16 cellular contexts compared by ENCODE assay signal in genomic region chr22:30313527-30314385, GRCh38. TPM values are rescaled to one million over a fixed set of nuclear protein-coding genes. Genes with fewer than 3 reads are reported as not detected.
A peak's percentile ranks its signal among the peaks of the same experiment; 100 is the strongest.
DNase-seq lines count a peak whose midpoint lies in the region; ATAC-seq and TF ChIP-seq lines count a peak whose summit lies in the region.
"Had no signal": no experiment of that assay in that cellular context is flagged by ENCODE, and none has a peak within 500 bp of the region (broad histone marks: within the 10 kb centered on the region; RNA-seq: fewer than 3 reads in every experiment).

No MANE protein-coding gene starts in this region.

- peak overlapping the region; percentile 41 to 93 (median 46) for H3K27ac Mint-ChIP-seq in IgD-negative memory B cell
- peak overlapping the region; percentile 74 to 83 for H3K27ac Mint-ChIP-seq in natural killer cell treated with Interleukin-12 subunit alpha and Interleukin-12 subunit beta and Interleukin-15 and Interleukin-18, amount 100 ng/mL, for 72 hours

- H3K27me3 Mint-ChIP-seq in IgD-negative memory B cell, result no peaks in the 10 kb centered on the region
- no peaks in the 10 kb centered on the region for H3K27me3 Mint-ChIP-seq in natural killer cell treated with Interleukin-12 subunit alpha and Interleukin-12 subunit beta and Interleukin-15 and Interleukin-18, amount 100 ng/mL, for 72 hours

- peaks cover 63 to 84% (median 77%) of the 10 kb centered on the region in 10 experiments for H3K4me1 ChIP-seq in BLaER1 treated with 17β-estradiol and CSF1 and Interleukin-3, amounts not matched to agents 10 nM and 100 nM
- H3K4me1 ChIP-seq in ascending aorta (peaks cover 22 to 77% of the 10 kb centered on the region in 2 donors), OCI-LY7 (ENCODE audit: insufficient read depth, low read length, poor library complexity, severe bottlenecking) (peaks cover 31% of the 10 kb centered on the region)

- TF ChIP-seq CTCF in ascending aorta (IDR thresholded peaks at IDR 0.05), result no peak
- no peak for TF ChIP-seq CTCF in OCI-LY7 (conservative IDR thresholded peaks at IDR 0.05; ENCODE audit: low read length)

- H2AFZ ChIP-seq in OCI-LY7 (ENCODE audit: low read length), result no peak overlapping the region

- H3K4me1 Mint-ChIP-seq in IgD-negative memory B cell, result peaks cover 60 to 77% (median 74%) of the 10 kb centered on the region in 3 donors
- H3K4me1 Mint-ChIP-seq in natural killer cell treated with Interleukin-12 subunit alpha and Interleukin-12 subunit beta and Interleukin-15 and Interleukin-18, amount 100 ng/mL, for 72 hours (ENCODE audit: low read depth in 2 of 2), result peaks cover 73 to 77% of the 10 kb centered on the region in 2 donors

- POLR2A ChIA-PET in OCI-LY7 (lab: Charles Lee), result interaction anchor here (0.9 to 1.2 kb wide), 3 partner anchors 9 to 111 kb away, joined by 3 to 7 read pairs (median 4); no protein-coding TSS in a partner anchor

- H3K9me2 ChIP-seq in OCI-LY7 (ENCODE audit: insufficient read depth, low read length), result no peaks in the 10 kb centered on the region

- CTCF ChIA-PET in OCI-LY7 (lab: Charles Lee; ENCODE audit: unreplicated experiment), result no interaction called here

- in situ Hi-C loops in KBM-7 (cut with MboI; ENCODE audit: low pct_unique_long_range_greater_than_20kb, low sequenced_read_pairs), result no loop called here

- no peak overlapping the region for H3K9ac ChIP-seq in BLaER1 treated with 17β-estradiol and CSF1 and Interleukin-3, amounts not matched to agents 10 nM and 100 nM

- intact Hi-C loops in ascending aorta (cut with DNase I) (loop anchor here (5.0 kb wide), 1 partner anchor 109 kb away; no protein-coding TSS in a partner anchor), OCI-LY7 (cut with micrococcal nuclease; ENCODE audit: unreplicated experiment) (no loop called here)

- BruUV-seq in OCI-LY7 (replicated peaks; lab: Mats Ljungman, UMichigan), result no TSS peak

- peaks cover 3% of the 10 kb centered on the region for H3K36me3 Mint-ChIP-seq in IgD-negative memory B cell
- no peaks in the 10 kb centered on the region for H3K36me3 Mint-ChIP-seq in natural killer cell treated with Interleukin-12 subunit alpha and Interleukin-12 subunit beta and Interleukin-15 and Interleukin-18, amount 100 ng/mL, for 72 hours
- H3K36me3 Mint-ChIP-seq: WTC11 had no signal

- H3K9me3 ChIP-seq in BLaER1 treated with 17β-estradiol and CSF1 and Interleukin-3, amounts not matched to agents 10 nM and 100 nM (replicated peaks in 1 of 11), result no peaks in the 10 kb centered on the region
- H3K9me3 ChIP-seq in ascending aorta, result no peaks in the 10 kb centered on the region
- H3K9me3 ChIP-seq in OCI-LY7 (ENCODE audit: low read length), result no peaks in the 10 kb centered on the region
- H3K9me3 ChIP-seq: uterus had no signal

- H3K36me3 ChIP-seq in BLaER1 treated with 17β-estradiol and CSF1 and Interleukin-3, amounts not matched to agents 10 nM and 100 nM, result peaks cover 0 to 22% (median 9%) of the 10 kb centered on the region in 11 experiments; a peak in 11 of 22 replicates
- H3K36me3 ChIP-seq in ascending aorta, result peaks cover 0 to 13% of the 10 kb centered on the region in 2 donors
- no peaks in the 10 kb centered on the region for H3K36me3 ChIP-seq in OCI-LY7 (ENCODE audit: insufficient read depth, low read length)
- H3K36me3 ChIP-seq: uterus had no signal

- H3K4me3 Mint-ChIP-seq in IgD-negative memory B cell, result peak overlapping the region in 2 of 4 donors; percentile 13 to 30
- H3K4me3 Mint-ChIP-seq in natural killer cell treated with Interleukin-12 subunit alpha and Interleukin-12 subunit beta and Interleukin-15 and Interleukin-18, amount 100 ng/mL, for 72 hours, result peak overlapping the region; percentile 59
- H3K4me3 Mint-ChIP-seq: WTC11 had no signal

- peaks cover 0 to 87% (median 6%) of the 10 kb centered on the region in 11 experiments; a peak in 7 of 22 replicates for H4K20me1 ChIP-seq in BLaER1 treated with 17β-estradiol and CSF1 and Interleukin-3, amounts not matched to agents 10 nM and 100 nM
- no peaks in the 10 kb centered on the region for H4K20me1 ChIP-seq in OCI-LY7 (ENCODE audit: insufficient read depth, low read length)

- H3K27me3 ChIP-seq in BLaER1 treated with 17β-estradiol and CSF1 and Interleukin-3, amounts not matched to agents 10 nM and 100 nM, result no peaks in the 10 kb centered on the region
- H3K27me3 ChIP-seq in ascending aorta, result no peaks in the 10 kb centered on the region
- H3K27me3 ChIP-seq: uterus had no signal

- DNase-seq in ascending aorta (ENCODE audit: low spot score in 2 of 2) (no peak), globus pallidus (ENCODE audit: low spot score) (no peak), OCI-LY7 (ENCODE audit: low spot score) (no peak), KBM-7 (no peak)
- no peak for DNase-seq in natural killer cell treated with Interleukin-12 subunit alpha and Interleukin-12 subunit beta and Interleukin-15 and Interleukin-18, amount 100 ng/mL, for 72 hours (ENCODE audit: low spot score)
- DNase-seq: C1 segment of cervical spinal cord, uterus had no signal

- no peaks in the 10 kb centered on the region for H3K79me2 ChIP-seq in OCI-LY7 (ENCODE audit: insufficient read depth, low read depth, low read length)

- H3K9me3 Mint-ChIP-seq in IgD-negative memory B cell, result no peaks in the 10 kb centered on the region
- H3K9me3 Mint-ChIP-seq in natural killer cell treated with Interleukin-12 subunit alpha and Interleukin-12 subunit beta and Interleukin-15 and Interleukin-18, amount 100 ng/mL, for 72 hours, result no peaks in the 10 kb centered on the region
- H3K9me3 Mint-ChIP-seq: WTC11 had no signal

- ATAC-seq in natural killer cell treated with Interleukin-12 subunit alpha and Interleukin-12 subunit beta and Interleukin-15 and Interleukin-18, amount 100 ng/mL, for 72 hours, result no peak
- ATAC-seq in HG03521 (IDR thresholded peaks at IDR 0.05; ENCODE audit: unreplicated experiment), result no peak
- ATAC-seq: K562, WTC11 had no signal

- peak overlapping the region in 6 of 11 experiments; percentile 42 to 94 (median 68); a peak in 8 of 22 replicates for H3K4me2 ChIP-seq in BLaER1 treated with 17β-estradiol and CSF1 and Interleukin-3, amounts not matched to agents 10 nM and 100 nM
- H3K4me2 ChIP-seq in OCI-LY7 (ENCODE audit: low read length), result no peak overlapping the region

- peak overlapping the region in 1 of 11 experiments; percentile 31; a peak in 1 of 22 replicates for H3K27ac ChIP-seq in BLaER1 treated with 17β-estradiol and CSF1 and Interleukin-3, amounts not matched to agents 10 nM and 100 nM
- peak overlapping the region; percentile 58 to 87 for H3K27ac ChIP-seq in ascending aorta
- no peak overlapping the region for H3K27ac ChIP-seq in OCI-LY7 (ENCODE audit: low read depth, low read length, poor library complexity, severe bottlenecking)

- H3K4me3 ChIP-seq in BLaER1 treated with 17β-estradiol and CSF1 and Interleukin-3, amounts not matched to agents 10 nM and 100 nM, result no peak overlapping the region
- H3K4me3 ChIP-seq in ascending aorta (no peak overlapping the region), OCI-LY7 (ENCODE audit: low read depth, low read length, poor library complexity, severe bottlenecking) (no peak overlapping the region)
- H3K4me3 ChIP-seq: K562, uterus had no signal

RNA-seq across cellular contexts. Expression of gene TBC1D10A, which starts 13.0 kb away (rescaled TPM):
- polyA plus RNA-seq in IgD-negative memory B cell, result 44.0 TPM
- 107 TPM for total RNA-seq in ascending aorta
- 10 to 100 TPM; 13.9 to 28.3 TPM for total RNA-seq in natural killer cell treated with Interleukin-12 subunit alpha and Interleukin-12 subunit beta and Interleukin-15 and Interleukin-18, amount 100 ng/mL, for 72 hours
- 15.1 and 15.9 TPM in 2 replicates for total RNA-seq in OCI-LY7 (2014; rRNA removed; shearing (Covaris generic))
- total RNA-seq in OCI-LY7 (2022), result 16.2 and 22.5 TPM in 2 replicates

RNA-seq across cellular contexts. Expression of gene CASTOR1, which starts 24.5 kb away (rescaled TPM):
- 15.7 TPM for polyA plus RNA-seq in IgD-negative memory B cell
- total RNA-seq in ascending aorta (55.9 TPM), OCI-LY7 (2022) (4.3 and 4.5 TPM in 2 replicates)
- 1 to 10 TPM; 4.0 to 4.4 TPM for total RNA-seq in natural killer cell treated with Interleukin-12 subunit alpha and Interleukin-12 subunit beta and Interleukin-15 and Interleukin-18, amount 100 ng/mL, for 72 hours
- total RNA-seq in OCI-LY7 (2014; rRNA removed; shearing (Covaris generic)), result 3.5 and 9.1 TPM in 2 replicates

RNA-seq across cellular contexts. Expression of gene SF3A1, which starts 42.9 kb away (rescaled TPM):
- 120 TPM for polyA plus RNA-seq in IgD-negative memory B cell
- total RNA-seq in ascending aorta (92.9 TPM), OCI-LY7 (2022) (199 and 200 TPM in 2 replicates)
- total RNA-seq in natural killer cell treated with Interleukin-12 subunit alpha and Interleukin-12 subunit beta and Interleukin-15 and Interleukin-18, amount 100 ng/mL, for 72 hours, result 100 to 1,000 TPM; 225 to 301 TPM
- total RNA-seq in OCI-LY7 (2014; rRNA removed; shearing (Covaris generic)), result 44.9 and 71.8 TPM in 2 replicates

RNA-seq across cellular contexts. Expression of gene CCDC157, which starts 43.1 kb away (rescaled TPM):
- 1.6 TPM for polyA plus RNA-seq in IgD-negative memory B cell
- 7.0 TPM for total RNA-seq in ascending aorta
- 1 to 10 TPM; 3.3 to 6.8 TPM for total RNA-seq in natural killer cell treated with Interleukin-12 subunit alpha and Interleukin-12 subunit beta and Interleukin-15 and Interleukin-18, amount 100 ng/mL, for 72 hours
- total RNA-seq in OCI-LY7 (2014; rRNA removed; shearing (Covaris generic)), result 3.4 and 4.7 TPM in 2 replicates
- 3.1 and 3.3 TPM in 2 replicates for total RNA-seq in OCI-LY7 (2022)

RNA-seq across cellular contexts. Expression of gene OSM, which starts 47.1 kb away (rescaled TPM):
- 0.79 TPM for polyA plus RNA-seq in IgD-negative memory B cell
- total RNA-seq in ascending aorta (not detected), OCI-LY7 (2022) (0.79 and 0.91 TPM in 2 replicates)
- total RNA-seq in natural killer cell treated with Interleukin-12 subunit alpha and Interleukin-12 subunit beta and Interleukin-15 and Interleukin-18, amount 100 ng/mL, for 72 hours, result 10 to 100 TPM; 15.5 to 38.7 TPM
- 0.18 TPM in 1 of 2 replicates, not detected in the other for total RNA-seq in OCI-LY7 (2014; rRNA removed; shearing (Covaris generic))
- total RNA-seq: dermis microvascular lymphatic vessel endothelial cell, glomerular endothelial cell, H4, K562, renal cortical epithelial cell, WTC11 had no signal
